In the genomic region with DNA sequence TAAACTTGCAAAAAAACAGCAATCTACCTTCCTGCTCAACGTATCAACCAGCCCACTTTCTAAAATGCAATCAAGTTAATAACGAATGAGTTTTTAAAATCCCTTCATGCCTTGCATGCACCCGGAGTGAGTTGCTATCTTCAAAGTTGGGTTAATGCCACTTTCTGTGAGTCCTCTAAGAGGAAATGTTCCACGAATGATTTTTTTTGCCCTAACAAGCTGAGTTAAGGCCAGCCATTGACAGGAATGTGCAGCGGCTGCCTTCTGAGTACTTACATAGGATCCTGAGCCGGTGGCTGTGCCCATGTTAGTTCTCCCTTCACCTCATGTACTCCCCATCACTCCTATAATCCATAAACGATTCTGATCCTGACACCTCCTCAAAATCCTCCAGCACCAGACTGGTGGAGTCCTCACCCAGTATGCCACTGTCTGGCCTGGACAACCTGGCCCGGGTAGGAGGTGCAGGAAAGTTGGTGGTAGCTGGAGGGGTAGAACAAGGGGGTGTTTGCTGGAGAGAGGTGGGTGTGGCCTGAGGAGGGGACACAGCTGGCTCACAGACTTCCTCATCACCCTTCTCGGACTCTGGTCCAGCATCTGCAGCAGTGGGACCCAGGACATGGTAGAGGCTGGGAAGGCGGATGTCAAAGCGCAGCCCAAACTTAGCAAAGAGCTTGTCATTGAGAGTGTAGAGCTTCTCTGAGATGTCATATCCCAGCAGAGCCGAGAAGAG, we compare ENCODE assay signal across 18 cellular contexts. TPM values are rescaled to one million over a fixed set of nuclear protein-coding genes. Genes with fewer than 3 reads are reported as not detected.
A peak's percentile ranks its signal among the peaks of the same experiment; 100 is the strongest.
DNase-seq lines count a peak whose midpoint lies in the region; ATAC-seq and TF ChIP-seq lines count a peak whose summit lies in the region.
"Had no signal": no experiment of that assay in that cellular context is flagged by ENCODE, and none has a peak within 500 bp of the region (broad histone marks: within the 10 kb centered on the region; RNA-seq: fewer than 3 reads in every experiment).

No MANE protein-coding gene starts in this region.

- peaks cover 0 to 58% (median 5%) of the 10 kb centered on the region in 9 donors for H3K36me3 ChIP-seq in heart right ventricle
- H3K36me3 ChIP-seq in sigmoid colon: peaks cover 9 to 78% (median 12%) of the 10 kb centered on the region in 4 donors

- no peak for TF ChIP-seq EP300 in sigmoid colon (IDR thresholded peaks at IDR 0.05)

- ATAC-seq in heart right ventricle (peak in 1 of 8 donors; percentile 1), HG03039 (IDR thresholded peaks at IDR 0.05; ENCODE audit: unreplicated experiment) (no peak)
- ATAC-seq: PC-3, WTC11 had no signal

- intact Hi-C loops in heart right ventricle (cut with DNase I): no loop called here
- intact Hi-C loops in cardiac septum (cut with DNase I): no loop called here
- intact Hi-C loops in sigmoid colon (cut with DNase I): no loop called here

- H3K27ac ChIP-seq in heart right ventricle (peak overlapping the region; percentile 82 to 98 (median 90)), layer of hippocampus (ENCODE audit: low read depth, low read length) (peak overlapping the region; percentile 50), sigmoid colon (peak overlapping the region; percentile 48 to 78 (median 62))

- DNase-seq in heart right ventricle: no peak
- DNase-seq in cardiac septum (ENCODE audit: low spot score): no peak
- DNase-seq in sigmoid colon: no peak
- DNase-seq in activated T-cell treated with anti-CD3 and anti-CD28 coated beads for 4 hours: no peak
- no peak for DNase-seq in activated CD8-positive, alpha-beta memory T cell treated with anti-CD3 and anti-CD28 coated beads for 24 hours
- DNase-seq in NCI-H2107 treated with DMSO at 0.1 percent for 48 hours (lab: John Stamatoyannopoulos, UW; ENCODE audit: unreplicated experiment): no peak
- DNase-seq: activated CD8-positive, alpha-beta memory T cell treated with anti-CD3 and anti-CD28 coated beads, Interleukin-2, amount 50 U/mL, for 4 hours; cerebellar nuclear complex; erythroblast; GF-D8; NCI-H1930; NCI-H526; occipital lobe; PC-3 had no signal

- H3K9me3 ChIP-seq in heart right ventricle (no peaks in the 10 kb centered on the region), sigmoid colon (no peaks in the 10 kb centered on the region)

- WGBS in heart right ventricle, 2 donors: 35 to 39% methylated on average over 12 of the region's 12 CpGs
- 82 to 86% methylated on average over 12 of the region's 12 CpGs for WGBS in sigmoid colon, 2 donors

- TF ChIP-seq CTCF in heart right ventricle (IDR thresholded peaks at IDR 0.05): no peak
- no peak for TF ChIP-seq CTCF in sigmoid colon (IDR thresholded peaks at IDR 0.05)

- peak overlapping the region in 7 of 10 donors; percentile 2 to 26 (median 18) for H3K4me3 ChIP-seq in heart right ventricle
- H3K4me3 ChIP-seq in sigmoid colon: peak overlapping the region in 1 of 4 donors; percentile 18

- no peak for TF ChIP-seq POLR2A in sigmoid colon (IDR thresholded peaks at IDR 0.05)

- H3K27me3 ChIP-seq in heart right ventricle (no peaks in the 10 kb centered on the region), layer of hippocampus (ENCODE audit: control insufficient read depth, insufficient read depth, low read length) (no peaks in the 10 kb centered on the region), sigmoid colon (no peaks in the 10 kb centered on the region)

- H3K4me1 ChIP-seq in heart right ventricle (peaks cover 22 to 100% (median 88%) of the 10 kb centered on the region in 9 donors), sigmoid colon (peaks cover 0 to 80% (median 62%) of the 10 kb centered on the region in 4 donors)

RNA-seq across cellular contexts. Expression of gene POPDC2, which starts 12.4 kb away (rescaled TPM):
- total RNA-seq in heart right ventricle (100 to 1,000 TPM; 598 to 928 (median 732) TPM), cardiac septum (702 TPM), sigmoid colon (100 to 1,000 TPM in 3 of 4 donors, 10 to 100 TPM in 1; 86.6 to 203 (median 169) TPM)
- polyA plus RNA-seq in heart right ventricle (100 to 1,000 TPM; 351 to 805 TPM), sigmoid colon (10 to 100 TPM in 1 of 3 donors, 1 to 10 TPM in 2; 1.2 to 13.1 (median 3.6) TPM)

RNA-seq across cellular contexts. Expression of gene COX17, which starts 29.2 kb away (rescaled TPM):
- total RNA-seq in heart right ventricle (100 to 1,000 TPM in 6 of 10 donors, 10 to 100 TPM in 4; 76.2 to 175 (median 107) TPM), cardiac septum (130 TPM), sigmoid colon (10 to 100 TPM; 19.0 to 61.4 (median 42.4) TPM)
- polyA plus RNA-seq in heart right ventricle (100 to 1,000 TPM; 228 to 733 TPM), sigmoid colon (100 to 1,000 TPM; 125 to 267 (median 241) TPM)

RNA-seq across cellular contexts. Expression of gene PLA1A, which starts 50.3 kb away (rescaled TPM):
- 10 to 100 TPM in 1 of 10 donors, 1 to 10 TPM in 6, under 1 TPM in 3; 0.55 to 19.3 (median 1.9) TPM for total RNA-seq in heart right ventricle
- 1 to 10 TPM; 1.1 to 3.7 TPM for polyA plus RNA-seq in heart right ventricle
- total RNA-seq in cardiac septum: 2.0 TPM
- 1 to 10 TPM; 1.2 to 4.6 (median 2.1) TPM for total RNA-seq in sigmoid colon
- polyA plus RNA-seq in sigmoid colon: 1 to 10 TPM in 1 of 3 donors, under 1 TPM in 1, not detected in 1; 0.69 to 2.9 TPM
- total RNA-seq: A673, occipital lobe, WTC11 had no signal

RNA-seq across cellular contexts. Expression of gene CFAP91, which starts 54.8 kb away (rescaled TPM):
- under 1 TPM; 0.19 to 0.92 (median 0.49) TPM for total RNA-seq in heart right ventricle
- 1 to 10 TPM in 1 of 2 donors, under 1 TPM in 1; 0.25 to 1.6 TPM for polyA plus RNA-seq in heart right ventricle
- 0.57 TPM for total RNA-seq in cardiac septum
- total RNA-seq in sigmoid colon: 10 to 100 TPM in 2 of 4 donors, 1 to 10 TPM in 2; 1.4 to 11.8 (median 8.8) TPM
- 1 to 10 TPM in 1 of 3 donors, under 1 TPM in 2; 0.39 to 1.2 (median 0.92) TPM for polyA plus RNA-seq in sigmoid colon
